In genomic region chr20:40689943-40690835, GRCh38 we compare ENCODE assay signal across 8 cellular contexts. TPM values are rescaled to one million over a fixed set of nuclear protein-coding genes. Genes with fewer than 3 reads are reported as not detected.
A peak's percentile ranks its signal among the peaks of the same experiment; 100 is the strongest.
DNase-seq lines count a peak whose midpoint lies in the region; ATAC-seq, FAIRE-seq and TF ChIP-seq lines count a peak whose summit lies in the region.

No MANE protein-coding gene starts in this region.

- peak; percentile 84 for FAIRE-seq in GM12892 (lab: Jason Lieb, UNC)

- DNase-seq in GM12892 (ENCODE audit: insufficient read length), result peak; percentile 87
- peak; percentile 67 for DNase-seq in NCI-H774 (lab: John Stamatoyannopoulos, UW)
- DNase-seq in activated CD8-positive, alpha-beta memory T cell treated with anti-CD3 and anti-CD28 coated beads, Interleukin-2, amount 50 U/mL, for 4 hours, result peak; percentile 48
- DNase-seq in epithelial cell of esophagus (ENCODE audit: low read depth), result peak; percentile 92
- DNase-seq in middle frontal gyrus (ENCODE audit: extremely low spot score, low spot score), result peak; percentile 73
- DNase-seq in stimulated activated CD8-positive, alpha-beta memory T cell treated with anti-CD3 and anti-CD28 coated beads, Interleukin-7, amount 100 ng/mL, for 24 hours (ENCODE audit: low read depth), result peak; percentile 54

- H3K4me3 ChIP-seq in epithelial cell of esophagus (ENCODE audit: low read length), result peak overlapping the region; percentile 50

- ATAC-seq in HG03280 (IDR thresholded peaks at IDR 0.05; ENCODE audit: unreplicated experiment), result peak; percentile 51

- TF ChIP-seq CTCF in 22Rv1 (IDR thresholded peaks at IDR 0.05) (peak; percentile 90), epithelial cell of esophagus (IDR thresholded peaks at IDR 0.05; ENCODE audit: insufficient read depth, low read depth, low read length, missing control alignments) (peak; percentile 85)

- TF ChIP-seq POLR2A in GM12892 (IDR thresholded peaks at IDR 0.05; ENCODE audit: low read depth, low read length), result no peak

- peak overlapping the region; percentile 79 for H3K27ac ChIP-seq in 22Rv1

RNA-seq across cellular contexts. Expression of gene MAFB, which starts 1.2 kb away (rescaled TPM):
- polyA plus RNA-seq in GM12892 (2012; ENCODE audit: missing spikeins), result 0.06 TPM

Comparison
In these comparisons a context has a peak if more than half of its experiments do, and no peak if none do; other contexts are left out.
1. Peak in every context shown above with its lines: DNase-seq, ATAC-seq, H3K4me3 ChIP-seq and H3K27ac ChIP-seq.